In genomic region chr17:21405904-21406400, GRCh38 we compare ENCODE assay signal across 1 cellular context. TPM values are rescaled to one million over a fixed set of nuclear protein-coding genes. Genes with fewer than 3 reads are reported as not detected.
"Had no signal": no experiment of that assay in that cellular context is flagged by ENCODE, and none has a peak within 500 bp of the region (broad histone marks: within the 10 kb centered on the region; RNA-seq: fewer than 3 reads in every experiment).

No MANE protein-coding gene starts in this region.

RNA-seq across cellular contexts. Expression of gene KCNJ12, which starts 29.8 kb away (rescaled TPM):
- total RNA-seq: esophagus mucosa had no signal
